30 cellular contexts compared by ENCODE assay signal in genomic region chr3:197168063-197168462, GRCh38.
A peak's percentile ranks its signal among the peaks of the same experiment; 100 is the strongest.
DNase-seq lines count a peak whose midpoint lies in the region; ATAC-seq, FAIRE-seq and TF ChIP-seq lines count a peak whose summit lies in the region.
"Had no signal": no experiment of that assay in that cellular context is flagged by ENCODE, and none has a peak within 500 bp of the region (broad histone marks: within the 10 kb centered on the region; RNA-seq: fewer than 3 reads in every experiment).

No MANE protein-coding gene starts in this region.

- no peak overlapping the region for H2BK15ac ChIP-seq in H9 (ENCODE audit: low read depth, low read length)
- no peak overlapping the region for H2BK15ac ChIP-seq in mesendoderm (replicated peaks; ENCODE audit: low read depth)

- H3K27me3 ChIP-seq in H9 (ENCODE audit: insufficient read depth, low read length), result no peaks in the 10 kb centered on the region
- H3K27me3 ChIP-seq in astrocyte (ENCODE audit: insufficient read depth, low read length), result no peaks in the 10 kb centered on the region
- H3K27me3 ChIP-seq in mesendoderm (ENCODE audit: insufficient read depth, low read length, poor library complexity), result no peaks in the 10 kb centered on the region

- H3K9ac ChIP-seq in H9 (ENCODE audit: extremely low read depth, insufficient read length, low read length) (no peak overlapping the region), astrocyte (ENCODE audit: low read length) (no peak overlapping the region), mesendoderm (ENCODE audit: low read length) (no peak overlapping the region)

- no peak overlapping the region for H2BK5ac ChIP-seq in H9 (ENCODE audit: insufficient read length, low read length)
- H2BK5ac ChIP-seq in mesendoderm (ENCODE audit: low read length), result no peak overlapping the region

- WGBS in H9 (ENCODE audit: extremely low coverage, insufficient read length, low lambda C conversion rate), result no CpG with 5 or more reads among the region's 4 CpGs
- WGBS in mesendoderm (ENCODE audit: extremely low coverage, insufficient coverage, low lambda C conversion rate), result no CpG with 5 or more reads among the region's 4 CpGs

- H3K27ac ChIP-seq in H9 (ENCODE audit: insufficient read length, low read depth, low read length) (no peak overlapping the region), astrocyte (ENCODE audit: low read depth, low read length) (peak overlapping the region; percentile 14), mesendoderm (ENCODE audit: low read depth, low read length) (no peak overlapping the region)
- H3K27ac ChIP-seq: epithelial cell of prostate had no signal

- H3K9me3 ChIP-seq in H9 (ENCODE audit: control insufficient read depth, low read depth, low read length), result no peaks in the 10 kb centered on the region
- H3K9me3 ChIP-seq in astrocyte (ENCODE audit: insufficient read depth, low read depth, low read length), result no peaks in the 10 kb centered on the region

- no peak overlapping the region for H4K8ac ChIP-seq in H9 (replicated peaks; ENCODE audit: insufficient read length, low read depth, low read length)
- no peak overlapping the region for H4K8ac ChIP-seq in mesendoderm (ENCODE audit: low read depth, low read length)

- POLR2A ChIA-PET in activated CD8-positive, alpha-beta T cell treated with anti-CD3 and anti-CD28 coated beads for 36 hours (lab: Charles Lee), result interaction anchor here (0.9 kb wide), 1 partner anchor 41 kb away, joined by 3 read pairs; no protein-coding TSS in a partner anchor

- H4K91ac ChIP-seq in H9 (ENCODE audit: insufficient read length, low read depth, low read length), result no peak overlapping the region

- H2AFZ ChIP-seq in H9 (ENCODE audit: low read length) (no peak overlapping the region), astrocyte (ENCODE audit: low read depth, low read length) (no peak overlapping the region)

- no peak overlapping the region for H2BK20ac ChIP-seq in H9 (ENCODE audit: low read depth, low read length, poor library complexity, severe bottlenecking)

- DNase-seq in H9, result no peak
- no peak for DNase-seq in astrocyte (ENCODE audit: low read depth)
- DNase-seq in mesendoderm, result peak; percentile 69
- no peak for DNase-seq in stimulated activated naive B cell treated with anti-CD40 and anti-IgM and Interleukin-4, amounts not matched to agents 10 μg/mL and 1 μg/mL and 100 μg/mL, for 72 hours
- no peak for DNase-seq in activated CD8-positive, alpha-beta T cell treated with anti-CD3 and anti-CD28 coated beads for 36 hours
- no peak for DNase-seq in NCI-H345 treated with DMSO at 0.1 percent for 48 hours (lab: John Stamatoyannopoulos, UW; ENCODE audit: unreplicated experiment)
- DNase-seq in activated T-cell treated with anti-CD3 and anti-CD28 coated beads, Interleukin-2, amount 50 U/mL, for 4 hours, result no peak
- DNase-seq: activated CD4-positive, alpha-beta memory T cell treated with anti-CD3 and anti-CD28 coated beads for 36 hours; activated CD4-positive, CD25-positive, alpha-beta regulatory T cell treated with anti-CD3 and anti-CD28 coated beads, Interleukin-2, amount 50 U/mL, for 72 hours; activated CD8-positive, alpha-beta memory T cell treated with anti-CD3 and anti-CD28 coated beads, Interleukin-2, amount 50 U/mL, for 4 hours; amygdala; effector CD4-positive, alpha-beta T cell; NCI-H1436 treated with DMSO at 0.1 percent for 48 hours; NCI-H2107; NCI-H345; nucleus accumbens; SIG-M5; stimulated activated CD4-positive, alpha-beta T cell treated with anti-CD3 and anti-CD28 coated beads, Interleukin-15, amount 100 ng/mL, for 24 hours; stimulated activated CD4-positive, alpha-beta T cell treated with anti-CD3 and anti-CD28 coated beads, Interleukin-4, amount 100 ng/mL, for 4 hours; substantia nigra had no signal

- H2AK5ac ChIP-seq in H9 (ENCODE audit: insufficient read length, low read length) (no peak overlapping the region), mesendoderm (ENCODE audit: low read length) (no peak overlapping the region)

- no peaks in the 10 kb centered on the region for H3K27me3 Mint-ChIP-seq in H9 (ENCODE audit: low read depth)
- no peaks in the 10 kb centered on the region for H3K27me3 Mint-ChIP-seq in astrocyte (ENCODE audit: low read depth, unreplicated experiment)
- H3K27me3 Mint-ChIP-seq in stimulated activated naive B cell treated with anti-CD40 and anti-IgM and Interleukin-4, amounts not matched to agents 10 μg/mL and 1 μg/mL and 100 μg/mL, for 72 hours, result no peaks in the 10 kb centered on the region
- no peaks in the 10 kb centered on the region for H3K27me3 Mint-ChIP-seq in activated CD8-positive, alpha-beta T cell treated with anti-CD3 and anti-CD28 coated beads for 36 hours
- no peaks in the 10 kb centered on the region for H3K27me3 Mint-ChIP-seq in activated T-cell treated with anti-CD3 and anti-CD28 coated beads, Interleukin-2, amount 50 U/mL, for 4 hours (ENCODE audit: low read depth)
- H3K27me3 Mint-ChIP-seq: activated CD4-positive, alpha-beta memory T cell treated with anti-CD3 and anti-CD28 coated beads for 36 hours; activated naive CD4-positive, alpha-beta T cell treated with anti-CD3 and anti-CD28 coated beads, Interleukin-2, amount 50 U/mL, for 24 hours; IgD-negative memory B cell; type B pancreatic cell had no signal

- H3K23ac ChIP-seq in H9 (ENCODE audit: insufficient read length, low read depth, low read length) (no peak overlapping the region), mesendoderm (ENCODE audit: low read length) (no peak overlapping the region)

- H4K20me1 ChIP-seq in H9 (ENCODE audit: control insufficient read depth, insufficient read depth, insufficient read length) (no peaks in the 10 kb centered on the region), astrocyte (ENCODE audit: insufficient read depth, low read length) (peaks cover 88% of the 10 kb centered on the region)

- H3K4me3 Mint-ChIP-seq in H9, result no peak overlapping the region
- H3K4me3 Mint-ChIP-seq in astrocyte (ENCODE audit: unreplicated experiment), result no peak overlapping the region
- no peak overlapping the region for H3K4me3 Mint-ChIP-seq in stimulated activated naive B cell treated with anti-CD40 and anti-IgM and Interleukin-4, amounts not matched to agents 10 μg/mL and 1 μg/mL and 100 μg/mL, for 72 hours
- no peak overlapping the region for H3K4me3 Mint-ChIP-seq in activated CD8-positive, alpha-beta T cell treated with anti-CD3 and anti-CD28 coated beads for 36 hours
- H3K4me3 Mint-ChIP-seq in activated T-cell treated with anti-CD3 and anti-CD28 coated beads, Interleukin-2, amount 50 U/mL, for 4 hours, result no peak overlapping the region
- H3K4me3 Mint-ChIP-seq: activated CD4-positive, alpha-beta memory T cell treated with anti-CD3 and anti-CD28 coated beads for 36 hours; activated naive CD4-positive, alpha-beta T cell treated with anti-CD3 and anti-CD28 coated beads, Interleukin-2, amount 50 U/mL, for 24 hours; IgD-negative memory B cell; type B pancreatic cell had no signal

- no peak overlapping the region for H2BK12ac ChIP-seq in H9 (ENCODE audit: insufficient read length, low read depth, low read length)

- H2BK120ac ChIP-seq in H9 (ENCODE audit: low read depth, low read length, poor library complexity, severe bottlenecking) (peak overlapping the region; percentile 36), mesendoderm (ENCODE audit: low read depth, low read length) (no peak overlapping the region)

- H3K4me3 ChIP-seq in astrocyte (ENCODE audit: insufficient read depth, low read depth, low read length) (no peak overlapping the region), mesendoderm (ENCODE audit: low read length) (no peak overlapping the region)

- H3K18ac ChIP-seq in H9 (ENCODE audit: insufficient read length, low read depth, low read length) (no peak overlapping the region), mesendoderm (ENCODE audit: low read length) (no peak overlapping the region)

- CTCF ChIA-PET in activated CD8-positive, alpha-beta T cell treated with anti-CD3 and anti-CD28 coated beads for 36 hours (lab: Charles Lee), result interaction anchor here (0.8 kb wide), 1 partner anchor 19 kb away, joined by 3 read pairs; no protein-coding TSS in a partner anchor

- H3K36me3 ChIP-seq in astrocyte (ENCODE audit: insufficient read depth, low read length) (peaks cover 12% of the 10 kb centered on the region), mesendoderm (ENCODE audit: control insufficient read depth, insufficient read depth, low read length) (no peaks in the 10 kb centered on the region)

- no peak overlapping the region for H3K14ac ChIP-seq in H9 (ENCODE audit: insufficient read depth, low read length)

- H3K4me1 Mint-ChIP-seq in H9 (peaks cover 5 to 11% of the 10 kb centered on the region in 2 experiments), astrocyte (ENCODE audit: low read depth, unreplicated experiment) (peaks cover 19% of the 10 kb centered on the region)
- H3K4me1 Mint-ChIP-seq in stimulated activated naive B cell treated with anti-CD40 and anti-IgM and Interleukin-4, amounts not matched to agents 10 μg/mL and 1 μg/mL and 100 μg/mL, for 72 hours, result peaks cover 6 to 8% of the 10 kb centered on the region in 2 donors
- H3K4me1 Mint-ChIP-seq in activated CD8-positive, alpha-beta T cell treated with anti-CD3 and anti-CD28 coated beads for 36 hours (ENCODE audit: low read depth), result peaks cover 16% of the 10 kb centered on the region
- H3K4me1 Mint-ChIP-seq in activated T-cell treated with anti-CD3 and anti-CD28 coated beads, Interleukin-2, amount 50 U/mL, for 4 hours (ENCODE audit: low read depth), result peaks cover 18% of the 10 kb centered on the region

- intact Hi-C loops in activated CD8-positive, alpha-beta T cell treated with anti-CD3 and anti-CD28 coated beads for 36 hours (cut with micrococcal nuclease), result no loop called here

- H3K23me2 ChIP-seq in H9 (ENCODE audit: insufficient read length, low read depth, low read length, poor library complexity, severe bottlenecking), result no peaks in the 10 kb centered on the region

- TF ChIP-seq CTCF in H9 (conservative IDR thresholded peaks at IDR 0.05) (no peak), astrocyte (IDR thresholded peaks at IDR 0.05; ENCODE audit: insufficient read depth, low read depth, low read length) (no peak)
- TF ChIP-seq CTCF in activated CD8-positive, alpha-beta T cell treated with anti-CD3 and anti-CD28 coated beads for 36 hours (IDR thresholded peaks at IDR 0.05), result no peak

- H3K79me2 ChIP-seq in H9 (ENCODE audit: insufficient read depth, low read length) (peaks cover 2% of the 10 kb centered on the region; the same call in 1 of the 2 replicates), astrocyte (ENCODE audit: insufficient read depth, low read length) (peaks cover 98% of the 10 kb centered on the region), mesendoderm (ENCODE audit: control insufficient read depth, insufficient read depth, low read length) (no peaks in the 10 kb centered on the region)

- H3K4me1 ChIP-seq in H9 (ENCODE audit: insufficient read depth, low read length), result no peaks in the 10 kb centered on the region
- H3K4me1 ChIP-seq in astrocyte (ENCODE audit: insufficient read depth, low read length), result peaks cover 4% of the 10 kb centered on the region
- H3K4me1 ChIP-seq in mesendoderm (ENCODE audit: control insufficient read depth, low read depth, low read length), result no peaks in the 10 kb centered on the region

- H3K4ac ChIP-seq in H9 (ENCODE audit: low read depth, low read length) (no peak overlapping the region), mesendoderm (ENCODE audit: low read depth, low read length) (no peak overlapping the region)

- H3T11ph ChIP-seq in H9 (ENCODE audit: low read length), result no peak overlapping the region

- no peak for FAIRE-seq in astrocyte (lab: Jason Lieb, UNC)
- FAIRE-seq: bronchial epithelial cell, colon, RCC 7860, TTC549 had no signal

- H3K4me2 ChIP-seq in H9 (ENCODE audit: insufficient read depth, insufficient read length, low read length), result no peak overlapping the region
- H3K4me2 ChIP-seq in astrocyte (ENCODE audit: low read length), result no peak overlapping the region
- no peak overlapping the region for H3K4me2 ChIP-seq in mesendoderm (ENCODE audit: low read length)

- H3K79me1 ChIP-seq in H9 (ENCODE audit: insufficient read depth, low read depth, low read length, poor library complexity, severe bottlenecking) (peaks cover 2% of the 10 kb centered on the region), mesendoderm (ENCODE audit: low read length) (peaks cover 6% of the 10 kb centered on the region)

- H3K36me3 Mint-ChIP-seq in H9 (ENCODE audit: insufficient read depth in 1 of 3, low read depth in 3 of 3) (peaks cover 0 to 10% (median 4%) of the 10 kb centered on the region in 3 experiments; a peak in 5 of 7 replicates), astrocyte (ENCODE audit: low read depth, unreplicated experiment) (peaks cover 9% of the 10 kb centered on the region)
- peaks cover 10 to 29% of the 10 kb centered on the region in 2 donors for H3K36me3 Mint-ChIP-seq in stimulated activated naive B cell treated with anti-CD40 and anti-IgM and Interleukin-4, amounts not matched to agents 10 μg/mL and 1 μg/mL and 100 μg/mL, for 72 hours
- H3K36me3 Mint-ChIP-seq in activated CD8-positive, alpha-beta T cell treated with anti-CD3 and anti-CD28 coated beads for 36 hours (ENCODE audit: low read depth), result peaks cover 23% of the 10 kb centered on the region
- H3K36me3 Mint-ChIP-seq in activated T-cell treated with anti-CD3 and anti-CD28 coated beads, Interleukin-2, amount 50 U/mL, for 4 hours (ENCODE audit: insufficient read depth), result peaks cover 36% of the 10 kb centered on the region

- H3K56ac ChIP-seq in H9 (ENCODE audit: insufficient read length, low read depth, low read length) (no peak overlapping the region), mesendoderm (ENCODE audit: low read length) (no peak overlapping the region)

- no peak for ATAC-seq in stimulated activated naive B cell treated with anti-CD40 and anti-IgM and Interleukin-4, amounts not matched to agents 10 μg/mL and 1 μg/mL and 100 μg/mL, for 72 hours (replicated peaks)
- ATAC-seq in activated CD8-positive, alpha-beta T cell treated with anti-CD3 and anti-CD28 coated beads for 36 hours, result no peak
- ATAC-seq in activated T-cell treated with anti-CD3 and anti-CD28 coated beads, Interleukin-2, amount 50 U/mL, for 4 hours, result no peak
- ATAC-seq: HCT116 had no signal

- H3K27ac Mint-ChIP-seq in H9 (peak overlapping the region in 2 of 3 experiments; percentile 24 to 27; a peak in 3 of 7 replicates), astrocyte (ENCODE audit: unreplicated experiment) (peak overlapping the region; percentile 28)
- peak overlapping the region; percentile 0 for H3K27ac Mint-ChIP-seq in stimulated activated naive B cell treated with anti-CD40 and anti-IgM and Interleukin-4, amounts not matched to agents 10 μg/mL and 1 μg/mL and 100 μg/mL, for 72 hours
- H3K27ac Mint-ChIP-seq in activated CD8-positive, alpha-beta T cell treated with anti-CD3 and anti-CD28 coated beads for 36 hours, result no peak overlapping the region
- H3K27ac Mint-ChIP-seq: activated CD4-positive, alpha-beta memory T cell treated with anti-CD3 and anti-CD28 coated beads for 36 hours; activated naive CD4-positive, alpha-beta T cell treated with anti-CD3 and anti-CD28 coated beads, Interleukin-2, amount 50 U/mL, for 24 hours; activated T-helper 2 cell treated with anti-CD3 and anti-CD28 coated beads, Interferon-gamma antibody, Interleukin-2, Interleukin-4, amounts not matched to agents 10 μg/mL and 5 μg/mL and 100 μg/mL, durations not matched to agents 14 hours and 24 hours and 36 hours; type B pancreatic cell had no signal

- no peak overlapping the region for H4K5ac ChIP-seq in H9 (ENCODE audit: insufficient read length, low read depth, low read length)
- no peak overlapping the region for H4K5ac ChIP-seq in mesendoderm (ENCODE audit: low read length)

- H3K9me3 Mint-ChIP-seq in H9, result no peaks in the 10 kb centered on the region
- H3K9me3 Mint-ChIP-seq in astrocyte (ENCODE audit: unreplicated experiment), result no peaks in the 10 kb centered on the region
- H3K9me3 Mint-ChIP-seq in stimulated activated naive B cell treated with anti-CD40 and anti-IgM and Interleukin-4, amounts not matched to agents 10 μg/mL and 1 μg/mL and 100 μg/mL, for 72 hours, result no peaks in the 10 kb centered on the region
- no peaks in the 10 kb centered on the region for H3K9me3 Mint-ChIP-seq in activated CD8-positive, alpha-beta T cell treated with anti-CD3 and anti-CD28 coated beads for 36 hours
- no peaks in the 10 kb centered on the region for H3K9me3 Mint-ChIP-seq in activated T-cell treated with anti-CD3 and anti-CD28 coated beads, Interleukin-2, amount 50 U/mL, for 4 hours
- H3K9me3 Mint-ChIP-seq: activated CD4-positive, alpha-beta memory T cell treated with anti-CD3 and anti-CD28 coated beads for 36 hours; activated T-helper 2 cell treated with anti-CD3 and anti-CD28 coated beads, Interferon-gamma antibody, Interleukin-2, Interleukin-4, amounts not matched to agents 10 μg/mL and 5 μg/mL and 100 μg/mL, durations not matched to agents 14 hours and 24 hours and 36 hours; IgD-negative memory B cell; type B pancreatic cell had no signal
